ENCODE assay signal across 6 cellular contexts in the genomic region with DNA sequence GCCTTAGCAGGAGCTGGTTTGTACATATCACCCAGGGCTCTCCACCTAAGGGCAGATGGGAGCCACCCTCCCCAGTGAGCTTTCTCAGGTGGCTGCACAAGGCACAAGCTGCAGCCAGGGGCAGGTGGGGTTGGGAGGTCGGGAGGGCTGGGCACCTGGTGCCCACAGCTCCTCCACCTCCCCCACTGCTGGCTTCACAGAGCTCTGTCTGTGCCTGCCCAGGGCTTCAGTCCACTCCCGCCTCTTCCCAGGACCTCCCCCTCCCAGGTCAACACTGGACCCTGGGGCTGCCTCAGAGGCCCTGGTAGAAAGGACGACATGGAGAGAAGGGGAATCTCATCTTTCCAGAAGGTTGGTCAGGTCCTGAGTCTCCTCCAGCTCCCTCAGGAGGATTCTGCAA. TPM values are rescaled to one million over a fixed set of nuclear protein-coding genes. Genes with fewer than 3 reads are reported as not detected.
"Had no signal": no experiment of that assay in that cellular context is flagged by ENCODE, and none has a peak within 500 bp of the region (broad histone marks: within the 10 kb centered on the region; RNA-seq: fewer than 3 reads in every experiment).

No MANE protein-coding gene starts in this region.

RNA-seq across cellular contexts. Expression of a gene that starts 55.6 kb away (rescaled TPM):
- total RNA-seq: HepG2, HT-29, HT1080, IMR-90, K562 had no signal
- polyA plus RNA-seq: HepG2, IgD-negative memory B cell, IMR-90, K562 had no signal
